Comparison of ENCODE assay signal across 28 cellular contexts in genomic region chr4:152128356-152128755, GRCh38.
"Had no signal": no experiment of that assay in that cellular context is flagged by ENCODE, and none has a peak within 500 bp of the region (broad histone marks: within the 10 kb centered on the region; RNA-seq: fewer than 3 reads in every experiment).

No MANE protein-coding gene starts in this region.

- H3K9me3 ChIP-seq: ovary, psoas muscle, right lobe of liver, sigmoid colon, suprapubic skin, testis, tibial artery, transverse colon, upper lobe of left lung, vagina had no signal

- DNase-seq: natural killer cell; occipital lobe; ovary; posterior cingulate gyrus; psoas muscle; right cardiac atrium; right lobe of liver; sigmoid colon; small intestine; stimulated activated CD4-positive, alpha-beta T cell treated with anti-CD3 and anti-CD28 coated beads, Interleukin-15, amount 100 ng/mL, for 24 hours; stimulated activated CD4-positive, alpha-beta T cell treated with anti-CD3 and anti-CD28 coated beads, Interleukin-2, amount 100 ng/mL, for 24 hours; stimulated activated CD4-positive, alpha-beta T cell treated with anti-CD3 and anti-CD28 coated beads, Interleukin-2, amount 100 ng/mL, for 48 hours; stimulated activated CD4-positive, alpha-beta T cell treated with anti-CD3 and anti-CD28 coated beads, Interleukin-4, amount 100 ng/mL, for 24 hours; stimulated activated naive B cell treated with anti-CD40 and anti-IgM and Interleukin-4, amounts not matched to agents 10 μg/mL and 1 μg/mL and 100 μg/mL, for 72 hours; stimulated activated naive CD8-positive, alpha-beta T cell treated with anti-CD3 and anti-CD28 coated beads, Interleukin-15, amount 100 ng/mL, for 72 hours; stimulated activated naive CD8-positive, alpha-beta T cell treated with anti-CD3 and anti-CD28 coated beads, Interleukin-15, Interleukin-2, amounts not matched to agents 100 U/mL and 50 U/mL, for 24 hours; substantia nigra; testis; tibial artery; transverse colon; upper lobe of left lung had no signal

- H3K4me3 ChIP-seq: neural progenitor cell, ovary, psoas muscle, right lobe of liver, sigmoid colon, suprapubic skin, testis, tibial artery, transverse colon, upper lobe of left lung, vagina had no signal

- H3K4me1 Mint-ChIP-seq: natural killer cell; neural progenitor cell; stimulated activated naive B cell treated with anti-CD40 and anti-IgM and Interleukin-4, amounts not matched to agents 10 μg/mL and 1 μg/mL and 100 μg/mL, for 72 hours had no signal

- ATAC-seq: natural killer cell; psoas muscle; right cardiac atrium; right lobe of liver; stimulated activated effector memory CD8-positive, alpha-beta T cell treated with anti-CD3 and anti-CD28 coated beads, Interleukin-12 subunit alpha, Interleukin-12 subunit beta, amount 100 ng/mL, for 72 hours; stimulated activated naive B cell treated with anti-CD40 and anti-IgM and Interleukin-4, amounts not matched to agents 10 μg/mL and 1 μg/mL and 100 μg/mL, for 72 hours; stimulated activated naive CD8-positive, alpha-beta T cell treated with anti-CD3 and anti-CD28 coated beads, Interleukin-15, amount 100 ng/mL, for 72 hours; stimulated activated naive CD8-positive, alpha-beta T cell treated with anti-CD3 and anti-CD28 coated beads, Interleukin-15, Interleukin-2, amounts not matched to agents 100 U/mL and 50 U/mL, for 24 hours had no signal

- H2AFZ ChIP-seq: neural progenitor cell, parathyroid adenoma had no signal

- H3K27ac ChIP-seq: neural progenitor cell, ovary, parathyroid adenoma, psoas muscle, right lobe of liver, sigmoid colon, suprapubic skin, testis, tibial artery, transverse colon, upper lobe of left lung, vagina had no signal

- H3K36me3 ChIP-seq: neural progenitor cell, ovary, right lobe of liver, sigmoid colon, suprapubic skin, tibial artery, transverse colon, upper lobe of left lung, vagina had no signal

- H3K79me2 ChIP-seq: parathyroid adenoma had no signal

- H3K4me3 Mint-ChIP-seq: natural killer cell; nephron; neural progenitor cell; stimulated activated effector memory CD8-positive, alpha-beta T cell treated with anti-CD3 and anti-CD28 coated beads, Interleukin-12 subunit alpha, Interleukin-12 subunit beta, amount 100 ng/mL, for 72 hours; stimulated activated naive B cell treated with anti-CD40 and anti-IgM and Interleukin-4, amounts not matched to agents 10 μg/mL and 1 μg/mL and 100 μg/mL, for 72 hours; stimulated activated naive CD8-positive, alpha-beta T cell treated with anti-CD3 and anti-CD28 coated beads, Interleukin-15, amount 100 ng/mL, for 72 hours had no signal

- H3K36me3 Mint-ChIP-seq: neural progenitor cell; stimulated activated effector memory CD8-positive, alpha-beta T cell treated with anti-CD3 and anti-CD28 coated beads, Interleukin-12 subunit alpha, Interleukin-12 subunit beta, amount 100 ng/mL, for 72 hours; stimulated activated naive B cell treated with anti-CD40 and anti-IgM and Interleukin-4, amounts not matched to agents 10 μg/mL and 1 μg/mL and 100 μg/mL, for 72 hours had no signal

- H3K27me3 Mint-ChIP-seq: stimulated activated naive CD8-positive, alpha-beta T cell treated with anti-CD3 and anti-CD28 coated beads, Interleukin-15, amount 100 ng/mL, for 72 hours had no signal

- H3K4me1 ChIP-seq: neural progenitor cell, parathyroid adenoma, psoas muscle, right lobe of liver, sigmoid colon, suprapubic skin, testis, tibial artery, transverse colon, upper lobe of left lung, vagina had no signal

- H3K4me2 ChIP-seq: neural progenitor cell had no signal

- H3K9ac ChIP-seq: neural progenitor cell, parathyroid adenoma had no signal

- H3K27ac Mint-ChIP-seq: natural killer cell; nephron; neural progenitor cell; progenitor cell of endocrine pancreas; stimulated activated effector memory CD8-positive, alpha-beta T cell treated with anti-CD3 and anti-CD28 coated beads, Interleukin-12 subunit alpha, Interleukin-12 subunit beta, amount 100 ng/mL, for 72 hours; stimulated activated naive B cell treated with anti-CD40 and anti-IgM and Interleukin-4, amounts not matched to agents 10 μg/mL and 1 μg/mL and 100 μg/mL, for 72 hours; stimulated activated naive CD8-positive, alpha-beta T cell treated with anti-CD3 and anti-CD28 coated beads, Interleukin-15, amount 100 ng/mL, for 72 hours had no signal

- H3K27me3 ChIP-seq: neural progenitor cell, ovary, right lobe of liver, sigmoid colon, suprapubic skin, testis, tibial artery, transverse colon, upper lobe of left lung, vagina had no signal
